In the genomic region with DNA sequence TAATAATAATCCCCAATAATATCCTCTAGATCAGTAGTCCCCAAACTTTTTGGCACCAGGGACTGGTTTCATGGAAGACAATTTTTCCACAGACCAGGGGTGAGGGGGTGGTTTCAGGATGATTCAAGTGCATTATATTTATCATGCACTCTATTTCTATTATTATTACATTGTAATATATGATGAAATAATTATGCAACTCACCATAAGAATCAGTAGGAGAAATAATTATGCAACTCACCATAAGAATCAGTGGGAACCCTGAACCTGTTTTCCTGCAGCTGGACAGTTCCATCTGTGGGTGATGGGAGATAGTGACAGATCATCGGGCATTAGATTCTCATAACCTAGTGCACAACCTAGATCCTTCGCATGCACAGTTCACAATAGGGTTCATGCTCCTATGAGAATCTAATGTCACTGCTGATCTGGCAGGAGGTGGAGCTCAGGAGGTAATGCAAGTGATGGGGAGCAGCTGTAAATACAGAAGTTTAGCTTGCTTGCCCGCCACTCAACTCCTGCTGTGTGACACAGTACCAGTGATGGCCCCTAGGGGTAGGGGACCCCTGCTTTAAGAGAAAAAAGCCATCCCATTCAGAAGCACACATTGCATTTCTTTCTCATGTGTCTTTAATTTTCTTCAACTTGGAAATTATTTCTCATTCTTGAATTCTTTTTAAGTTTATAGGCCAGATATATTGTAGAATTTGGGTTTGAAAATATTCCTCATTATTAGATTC, we compare ENCODE assay signal across 13 cellular contexts.
DNase-seq lines count a peak whose midpoint lies in the region; ATAC-seq and TF ChIP-seq lines count a peak whose summit lies in the region.
"Had no signal": no experiment of that assay in that cellular context is flagged by ENCODE, and none has a peak within 500 bp of the region (broad histone marks: within the 10 kb centered on the region; RNA-seq: fewer than 3 reads in every experiment).

No MANE protein-coding gene starts in this region.

- no peak overlapping the region for H3K4me3 Mint-ChIP-seq in nephron progenitor cell

- no peak overlapping the region for H3K27ac Mint-ChIP-seq in nephron progenitor cell

- no peak overlapping the region for H3K27ac ChIP-seq in VCaP
- H3K27ac ChIP-seq: 22Rv1, heart left ventricle, HL-60 had no signal

- peak; percentile 47 for ATAC-seq in HG02642 (IDR thresholded peaks at IDR 0.05; ENCODE audit: poor library complexity, unreplicated experiment)
- no peak for ATAC-seq in GM19463 (IDR thresholded peaks at IDR 0.05; ENCODE audit: unreplicated experiment)
- ATAC-seq: heart left ventricle had no signal

- peaks cover 8% of the 10 kb centered on the region for H3K9me3 Mint-ChIP-seq in nephron progenitor cell

- DNase-seq in DMS 273 (lab: John Stamatoyannopoulos, UW; ENCODE audit: unreplicated experiment) (peak; percentile 6), DMS 273 treated with DMSO at 0.1 percent for 48 hours (lab: John Stamatoyannopoulos, UW) (no peak), nephron progenitor cell (no peak), C1 segment of cervical spinal cord (lab: John Stamatoyannopoulos, UW) (no peak)
- no peak for DNase-seq in stimulated activated CD4-positive, alpha-beta T cell treated with anti-CD3 and anti-CD28 coated beads, Interleukin-12 subunit alpha, Interleukin-12 subunit beta, amount 100 ng/mL, for 4 hours
- DNase-seq: heart left ventricle, mesenchymal stem cell, NCI-H1694 treated with DMSO at 0.1 percent for 48 hours had no signal

- H3K36me3 Mint-ChIP-seq in nephron progenitor cell (ENCODE audit: low read depth), result no peaks in the 10 kb centered on the region

- TF ChIP-seq CTCF in VCaP (conservative IDR thresholded peaks at IDR 0.05), result peak; percentile 26; the same call in 1 of the 2 replicates
- peak; percentile 19 for TF ChIP-seq CTCF in nephron progenitor cell (IDR thresholded peaks at IDR 0.05)

- peaks cover 11% of the 10 kb centered on the region for H3K4me1 Mint-ChIP-seq in nephron progenitor cell

- H3K27me3 Mint-ChIP-seq in nephron progenitor cell (ENCODE audit: low read depth, poor library complexity), result peaks cover 3% of the 10 kb centered on the region
